1 cellular context compared by ENCODE assay signal in genomic region chr1:109483658-109484518, GRCh38.
TF ChIP-seq lines count a peak whose summit lies in the region.

A gene with protein sequence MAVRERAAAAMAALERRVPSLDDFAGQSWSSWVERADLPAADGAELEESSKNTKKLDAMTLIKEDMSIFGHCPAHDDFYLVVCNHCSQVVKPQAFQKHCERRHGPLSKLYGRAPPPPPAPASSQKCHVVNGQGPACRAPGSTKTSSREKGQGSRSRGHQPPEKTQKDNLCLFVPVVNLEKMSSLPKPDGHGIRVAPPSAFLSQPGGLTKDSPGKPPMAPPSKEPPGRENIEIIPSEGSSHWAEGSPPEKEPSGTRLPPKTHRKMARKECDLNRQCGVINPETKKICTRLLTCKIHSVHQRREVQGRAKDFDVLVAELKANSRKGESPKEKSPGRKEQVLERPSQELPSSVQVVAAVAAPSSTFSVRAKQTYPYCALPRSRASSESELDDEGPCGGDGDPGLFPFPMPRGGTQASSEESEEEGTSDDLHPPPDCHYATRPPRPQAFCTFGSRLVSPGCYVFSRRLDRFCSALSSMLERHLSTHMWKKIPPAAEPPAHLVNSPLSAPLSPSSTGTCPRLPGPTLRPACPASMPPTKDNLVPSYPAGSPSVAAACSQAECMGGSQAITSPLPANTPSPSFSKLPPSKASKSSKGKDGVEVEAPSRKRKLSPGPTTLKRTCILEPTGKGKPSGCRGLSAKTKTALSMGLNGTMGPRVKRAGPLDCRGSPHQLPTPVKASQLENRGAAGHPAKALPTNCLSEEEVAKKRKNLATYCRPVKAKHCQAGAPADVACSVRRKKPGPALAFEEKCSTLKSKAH (plus strand): TSS chr1:109483905. CDS start chr1:109483954, 49 bp downstream.

TF ChIP-seq in K562, 482 proteins besides CTCF, POLR2A, EP300 and RAD21 (continued from another document and continues in another):
- TF ChIP-seq THAP12 (CRISPR knock-in tag; IDR thresholded peaks at IDR 0.05) (peak; percentile 79), CREB1 (IDR thresholded peaks at IDR 0.05) (peak; percentile 78; the same call in 1 of the 2 replicates), CREB1 (CRISPR knock-in tag; IDR thresholded peaks at IDR 0.05) (peak; percentile 85), CBX5 (IDR thresholded peaks at IDR 0.05; ENCODE audit: borderline replicate concordance, low read depth) (no peak), MEIS2 (IDR thresholded peaks at IDR 0.05; ENCODE audit: partially characterized antibody) (no peak), TRIM24 (IDR thresholded peaks at IDR 0.05) (peak; percentile 22 to 81; a peak in 3 of 4 replicates), BCOR (IDR thresholded peaks at IDR 0.05) (peak; percentile 90), NONO (IDR thresholded peaks at IDR 0.05; ENCODE audit: low read depth in 2 of 2, low read length in 1 of 2) (peak in 1 of 2 experiments; percentile 87; a peak in 1 of 4 replicates), ZC3H8 (IDR thresholded peaks at IDR 0.05) (peak; percentile 92; the same call in 1 of the 2 replicates), GABPB1 (CRISPR knock-in tag; IDR thresholded peaks at IDR 0.05) (peak; percentile 77), RBBP5 (IDR thresholded peaks at IDR 0.05; ENCODE audit: borderline replicate concordance, insufficient read depth, low read length, poor library complexity, severe bottlenecking) (peak; percentile 86), FIP1L1 (IDR thresholded peaks at IDR 0.05; ENCODE audit: low read depth, low read length, poor library complexity, severe bottlenecking) (peak; percentile 89), NR4A1 (CRISPR knock-in tag; IDR thresholded peaks at IDR 0.05) (no peak; the same call in 1 of the 2 replicates), NR4A1 (tag; IDR thresholded peaks at IDR 0.05) (no peak), HNRNPH1 (optimal IDR thresholded peaks at IDR 0.05; ENCODE audit: low read depth, low read length) (no peak), MNT (conservative IDR thresholded peaks at IDR 0.05) (peak; percentile 95 to 96), ZNF740 (CRISPR knock-in tag; IDR thresholded peaks at IDR 0.05) (peak; percentile 87), ZNF740 (tag; IDR thresholded peaks at IDR 0.05) (peak in 1 of 2 experiments; percentile 100; a peak in 2 of 4 replicates), ZBTB1 (CRISPR knock-in tag; IDR thresholded peaks at IDR 0.05; ENCODE audit: borderline replicate concordance, low read depth) (peak; percentile 66; the same call in 1 of the 2 replicates), ERF (CRISPR knock-in tag; IDR thresholded peaks at IDR 0.05) (peak; percentile 80), MCM7 (IDR thresholded peaks at IDR 0.05) (no peak), RFX1 (IDR thresholded peaks at IDR 0.05) (no peak), ZNF263 (CRISPR knock-in tag; IDR thresholded peaks at IDR 0.05; ENCODE audit: borderline replicate concordance) (peak; percentile 69), ZBTB49 (CRISPR knock-in tag; IDR thresholded peaks at IDR 0.05; ENCODE audit: borderline replicate concordance) (no peak), ZBED1 (IDR thresholded peaks at IDR 0.05) (peak; percentile 83), ETV5 (CRISPR knock-in tag; IDR thresholded peaks at IDR 0.05; ENCODE audit: low read depth) (peak; percentile 63; the same call in 1 of the 2 replicates), IRF1 (CRISPR knock-in tag; IDR thresholded peaks at IDR 0.05; ENCODE audit: borderline replicate concordance) (no peak), ZBTB34 (CRISPR knock-in tag; IDR thresholded peaks at IDR 0.05) (no peak), CBFB (CRISPR knock-in tag; IDR thresholded peaks at IDR 0.05) (peak; percentile 78; the same call in 1 of the 2 replicates), PHB (CRISPR knock-in tag; IDR thresholded peaks at IDR 0.05) (peak; percentile 91; the same call in 1 of the 2 replicates), ELK3 (CRISPR knock-in tag; IDR thresholded peaks at IDR 0.05) (no peak), ZC3H4 (CRISPR knock-in tag; IDR thresholded peaks at IDR 0.05; ENCODE audit: borderline replicate concordance) (no peak), SETDB1 (IDR thresholded peaks at IDR 0.05; ENCODE audit: low read length) (no peak), ZNF347 (CRISPR knock-in tag; IDR thresholded peaks at IDR 0.05; ENCODE audit: low read depth) (no peak), HMGN3 (IDR thresholded peaks at IDR 0.05; ENCODE audit: borderline replicate concordance, extremely low read depth, insufficient read length, low read depth, low read length) (peak; percentile 61), ZNF584 (CRISPR knock-in tag; IDR thresholded peaks at IDR 0.05; ENCODE audit: low read depth) (peak; percentile 95), CBX1 (IDR thresholded peaks at IDR 0.05; ENCODE audit: low read depth) (0 out of 2 replicates have a peak, but pooled peaks have one; percentile 40)
- TF ChIP-seq, protein P1, sequence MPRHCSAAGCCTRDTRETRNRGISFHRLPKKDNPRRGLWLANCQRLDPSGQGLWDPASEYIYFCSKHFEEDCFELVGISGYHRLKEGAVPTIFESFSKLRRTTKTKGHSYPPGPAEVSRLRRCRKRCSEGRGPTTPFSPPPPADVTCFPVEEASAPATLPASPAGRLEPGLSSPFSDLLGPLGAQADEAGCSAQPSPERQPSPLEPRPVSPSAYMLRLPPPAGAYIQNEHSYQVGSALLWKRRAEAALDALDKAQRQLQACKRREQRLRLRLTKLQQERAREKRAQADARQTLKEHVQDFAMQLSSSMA (CRISPR knock-in tag; IDR thresholded peaks at IDR 0.05) = no peak
- TF ChIP-seq, protein P2, sequence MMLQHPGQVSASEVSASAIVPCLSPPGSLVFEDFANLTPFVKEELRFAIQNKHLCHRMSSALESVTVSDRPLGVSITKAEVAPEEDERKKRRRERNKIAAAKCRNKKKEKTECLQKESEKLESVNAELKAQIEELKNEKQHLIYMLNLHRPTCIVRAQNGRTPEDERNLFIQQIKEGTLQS (IDR thresholded peaks at IDR 0.05) = no peak; the same call in 1 of the 2 replicates
- TF ChIP-seq, protein P2 (CRISPR knock-in tag; conservative IDR thresholded peaks at IDR 0.05) = no peak
- TF ChIP-seq, protein P3, sequence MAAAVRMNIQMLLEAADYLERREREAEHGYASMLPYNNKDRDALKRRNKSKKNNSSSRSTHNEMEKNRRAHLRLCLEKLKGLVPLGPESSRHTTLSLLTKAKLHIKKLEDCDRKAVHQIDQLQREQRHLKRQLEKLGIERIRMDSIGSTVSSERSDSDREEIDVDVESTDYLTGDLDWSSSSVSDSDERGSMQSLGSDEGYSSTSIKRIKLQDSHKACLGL (CRISPR knock-in tag; IDR thresholded peaks at IDR 0.05; ENCODE audit: borderline replicate concordance, poor library complexity, severe bottlenecking) = no peak
- TF ChIP-seq, protein P4, sequence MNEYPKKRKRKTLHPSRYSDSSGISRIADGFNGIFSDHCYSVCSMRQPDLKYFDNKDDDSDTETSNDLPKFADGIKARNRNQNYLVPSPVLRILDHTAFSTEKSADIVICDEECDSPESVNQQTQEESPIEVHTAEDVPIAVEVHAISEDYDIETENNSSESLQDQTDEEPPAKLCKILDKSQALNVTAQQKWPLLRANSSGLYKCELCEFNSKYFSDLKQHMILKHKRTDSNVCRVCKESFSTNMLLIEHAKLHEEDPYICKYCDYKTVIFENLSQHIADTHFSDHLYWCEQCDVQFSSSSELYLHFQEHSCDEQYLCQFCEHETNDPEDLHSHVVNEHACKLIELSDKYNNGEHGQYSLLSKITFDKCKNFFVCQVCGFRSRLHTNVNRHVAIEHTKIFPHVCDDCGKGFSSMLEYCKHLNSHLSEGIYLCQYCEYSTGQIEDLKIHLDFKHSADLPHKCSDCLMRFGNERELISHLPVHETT (CRISPR knock-in tag; conservative IDR thresholded peaks at IDR 0.05 in 1 of 2, IDR thresholded peaks at IDR 0.05 in 1 of 2) = peak in 1 of 2 experiments; percentile 95; a peak in 2 of 4 replicates
- TF ChIP-seq, protein P5, sequence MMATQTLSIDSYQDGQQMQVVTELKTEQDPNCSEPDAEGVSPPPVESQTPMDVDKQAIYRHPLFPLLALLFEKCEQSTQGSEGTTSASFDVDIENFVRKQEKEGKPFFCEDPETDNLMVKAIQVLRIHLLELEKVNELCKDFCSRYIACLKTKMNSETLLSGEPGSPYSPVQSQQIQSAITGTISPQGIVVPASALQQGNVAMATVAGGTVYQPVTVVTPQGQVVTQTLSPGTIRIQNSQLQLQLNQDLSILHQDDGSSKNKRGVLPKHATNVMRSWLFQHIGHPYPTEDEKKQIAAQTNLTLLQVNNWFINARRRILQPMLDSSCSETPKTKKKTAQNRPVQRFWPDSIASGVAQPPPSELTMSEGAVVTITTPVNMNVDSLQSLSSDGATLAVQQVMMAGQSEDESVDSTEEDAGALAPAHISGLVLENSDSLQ (IDR thresholded peaks at IDR 0.05) = peak; percentile 31; the same call in 1 of the 2 replicates
